Comparison of ENCODE assay signal across 8 cellular contexts in genomic region chr11:35487532-35488078, GRCh38. TPM values are rescaled to one million over a fixed set of nuclear protein-coding genes. Genes with fewer than 3 reads are reported as not detected.
DNase-seq lines count a peak whose midpoint lies in the region; ATAC-seq and TF ChIP-seq lines count a peak whose summit lies in the region.

No MANE protein-coding gene starts in this region.

- peak; percentile 64 for TF ChIP-seq CTCF in astrocyte of the cerebellum (IDR thresholded peaks at IDR 0.05; ENCODE audit: low read depth, low read length, missing control alignments)
- peak; percentile 58 for TF ChIP-seq CTCF in kidney epithelial cell (IDR thresholded peaks at IDR 0.05; ENCODE audit: insufficient read depth, low read length, poor library complexity, severe bottlenecking)

- peaks cover 4% of the 10 kb centered on the region for H3K27me3 ChIP-seq in kidney epithelial cell (ENCODE audit: control insufficient read depth, insufficient read depth, low read length)

- no peaks in the 10 kb centered on the region for H3K36me3 ChIP-seq in kidney epithelial cell (ENCODE audit: control insufficient read depth, insufficient read depth, low read length)

- no peak overlapping the region for H3K4me3 ChIP-seq in astrocyte of the cerebellum (ENCODE audit: low read depth, low read length)
- no peak overlapping the region for H3K4me3 ChIP-seq in kidney epithelial cell (ENCODE audit: low read depth, low read length)

- DNase-seq in D341Med (ENCODE audit: low spot score) (peak; percentile 58), KBM-7 (peak; percentile 22), astrocyte of the cerebellum (ENCODE audit: low read depth) (peak; percentile 57), kidney epithelial cell (ENCODE audit: low read depth) (no peak), inferior parietal cortex (ENCODE audit: extremely low spot score) (no peak)
- no peak for DNase-seq in activated T-cell treated with anti-CD3 and anti-CD28 coated beads, Interleukin-2, amount 50 U/mL, for 48 hours

- in situ Hi-C loops in KBM-7 (cut with MboI; ENCODE audit: low pct_unique_long_range_greater_than_20kb, low sequenced_read_pairs) (no loop called here), astrocyte of the cerebellum (cut with HindIII; ENCODE audit: low sequenced_read_pairs) (no loop called here)

- no peak for ATAC-seq in HG03469 (IDR thresholded peaks at IDR 0.05; ENCODE audit: unreplicated experiment)
- ATAC-seq in HG03432 (IDR thresholded peaks at IDR 0.05; ENCODE audit: unreplicated experiment) = no peak

RNA-seq across cellular contexts. Expression of gene PAMR1, which starts 37.8 kb away (rescaled TPM):
- total RNA-seq in kidney epithelial cell = 0.75 and 0.84 TPM in 2 replicates

Comparison
In these comparisons a context has a peak if more than half of its experiments do, and no peak if none do; other contexts are left out.
1. DNase-seq: peak in D341Med (single experiment), KBM-7 (single experiment) and astrocyte of the cerebellum (single experiment); none in kidney epithelial cell (single experiment), activated T-cell treated with anti-CD3 and anti-CD28 coated beads, Interleukin-2, amount 50 U/mL, for 48 hours (0 of 2) and inferior parietal cortex (single experiment).